Comparison of ENCODE assay signal across 1 cellular context in the genomic region with DNA sequence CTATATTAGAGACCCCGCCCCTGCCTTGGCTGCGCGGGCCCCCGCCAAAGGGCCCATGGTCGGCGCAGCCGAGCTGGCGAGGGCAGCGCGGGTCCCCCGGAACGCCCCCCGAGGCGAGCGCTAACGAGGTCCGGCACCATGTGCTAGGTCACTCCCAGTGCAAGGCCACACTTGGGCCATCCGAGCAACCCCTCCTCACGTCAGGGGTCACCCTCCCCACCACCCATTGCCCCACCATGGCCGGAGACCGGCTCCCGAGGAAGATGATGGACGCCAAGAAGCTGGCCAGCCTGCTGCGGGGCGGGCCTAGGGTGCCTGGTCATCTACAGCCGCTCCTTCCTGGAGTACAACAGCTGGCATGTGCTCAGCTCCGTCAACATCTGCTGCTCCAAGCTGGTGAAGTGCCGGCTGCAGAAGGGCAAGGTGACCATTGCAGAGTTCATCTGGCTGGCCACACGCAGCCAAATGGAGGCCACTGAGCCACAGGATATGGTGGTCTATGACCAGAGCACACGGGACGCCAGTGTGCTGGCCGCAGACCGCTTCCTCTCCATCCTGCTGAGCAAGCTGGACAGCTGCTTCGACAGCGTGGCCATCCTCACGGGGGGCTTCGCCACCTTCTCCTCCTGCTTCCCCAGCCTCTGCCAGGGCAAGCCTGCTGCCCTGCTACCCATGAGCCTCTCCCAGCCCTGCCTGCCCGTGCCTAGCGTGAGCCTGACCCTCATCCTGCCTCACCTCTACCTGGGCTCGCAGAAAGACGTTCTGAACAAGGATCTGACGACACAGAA.
TF ChIP-seq lines count a peak whose summit lies in the region.

No MANE protein-coding gene starts in this region.

TF ChIP-seq in neural cell, 6 proteins besides CTCF, POLR2A, EP300 and RAD21:
- TF ChIP-seq, protein P1, sequence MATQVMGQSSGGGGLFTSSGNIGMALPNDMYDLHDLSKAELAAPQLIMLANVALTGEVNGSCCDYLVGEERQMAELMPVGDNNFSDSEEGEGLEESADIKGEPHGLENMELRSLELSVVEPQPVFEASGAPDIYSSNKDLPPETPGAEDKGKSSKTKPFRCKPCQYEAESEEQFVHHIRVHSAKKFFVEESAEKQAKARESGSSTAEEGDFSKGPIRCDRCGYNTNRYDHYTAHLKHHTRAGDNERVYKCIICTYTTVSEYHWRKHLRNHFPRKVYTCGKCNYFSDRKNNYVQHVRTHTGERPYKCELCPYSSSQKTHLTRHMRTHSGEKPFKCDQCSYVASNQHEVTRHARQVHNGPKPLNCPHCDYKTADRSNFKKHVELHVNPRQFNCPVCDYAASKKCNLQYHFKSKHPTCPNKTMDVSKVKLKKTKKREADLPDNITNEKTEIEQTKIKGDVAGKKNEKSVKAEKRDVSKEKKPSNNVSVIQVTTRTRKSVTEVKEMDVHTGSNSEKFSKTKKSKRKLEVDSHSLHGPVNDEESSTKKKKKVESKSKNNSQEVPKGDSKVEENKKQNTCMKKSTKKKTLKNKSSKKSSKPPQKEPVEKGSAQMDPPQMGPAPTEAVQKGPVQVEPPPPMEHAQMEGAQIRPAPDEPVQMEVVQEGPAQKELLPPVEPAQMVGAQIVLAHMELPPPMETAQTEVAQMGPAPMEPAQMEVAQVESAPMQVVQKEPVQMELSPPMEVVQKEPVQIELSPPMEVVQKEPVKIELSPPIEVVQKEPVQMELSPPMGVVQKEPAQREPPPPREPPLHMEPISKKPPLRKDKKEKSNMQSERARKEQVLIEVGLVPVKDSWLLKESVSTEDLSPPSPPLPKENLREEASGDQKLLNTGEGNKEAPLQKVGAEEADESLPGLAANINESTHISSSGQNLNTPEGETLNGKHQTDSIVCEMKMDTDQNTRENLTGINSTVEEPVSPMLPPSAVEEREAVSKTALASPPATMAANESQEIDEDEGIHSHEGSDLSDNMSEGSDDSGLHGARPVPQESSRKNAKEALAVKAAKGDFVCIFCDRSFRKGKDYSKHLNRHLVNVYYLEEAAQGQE (IDR thresholded peaks at IDR 0.05; ENCODE audit: borderline replicate concordance): no peak
- TF ChIP-seq MXI1 (conservative IDR thresholded peaks at IDR 0.05; ENCODE audit: poor library complexity, severe bottlenecking) (no peak), TAF1 (IDR thresholded peaks at IDR 0.05; ENCODE audit: low read depth) (no peak), POLR2AphosphoS5 (IDR thresholded peaks at IDR 0.05) (no peak), EZH2 (IDR thresholded peaks at IDR 0.05; ENCODE audit: borderline replicate concordance, insufficient read depth, low read length, poor library complexity, severe bottlenecking) (no peak)
